In the genomic region with DNA sequence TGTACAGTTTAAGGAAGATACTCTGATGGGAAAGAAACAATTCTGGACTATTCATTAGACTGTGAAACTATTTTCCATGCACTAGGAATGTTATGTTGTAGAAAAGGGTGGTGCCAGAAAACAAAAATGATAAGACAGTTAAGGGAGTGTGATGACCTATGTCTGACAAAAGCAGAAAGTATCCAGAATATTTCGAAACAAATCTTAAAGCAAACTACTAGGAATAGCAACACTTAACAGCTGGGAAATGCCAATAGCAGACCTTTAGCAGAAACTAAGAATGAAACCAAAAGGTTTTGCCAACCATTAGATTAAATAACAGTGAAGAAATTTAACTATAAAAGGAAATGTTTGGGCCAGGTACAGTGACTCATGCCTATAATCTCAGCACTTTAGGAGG, we compare ENCODE assay signal across 21 cellular contexts. TPM values are rescaled to one million over a fixed set of nuclear protein-coding genes. Genes with fewer than 3 reads are reported as not detected.
DNase-seq lines count a peak whose midpoint lies in the region; TF ChIP-seq lines count a peak whose summit lies in the region.
"Had no signal": no experiment of that assay in that cellular context is flagged by ENCODE, and none has a peak within 500 bp of the region (broad histone marks: within the 10 kb centered on the region; RNA-seq: fewer than 3 reads in every experiment).

No MANE protein-coding gene starts in this region.

- DNase-seq in AG20443 (ENCODE audit: low spot score) = peak; percentile 43
- peak; percentile 91 for DNase-seq in NCI-H226
- DNase-seq in epithelial cell of esophagus (ENCODE audit: low read depth) = peak; percentile 32
- peak; percentile 26 for DNase-seq in myocyte (ENCODE audit: low read depth)
- no peak for DNase-seq in DMS79 (lab: John Stamatoyannopoulos, UW)
- DNase-seq in NCI-H2081 (lab: John Stamatoyannopoulos, UW) = no peak
- DNase-seq in NCI-H2107 (lab: John Stamatoyannopoulos, UW) = no peak
- DNase-seq in NCI-H1436 (lab: John Stamatoyannopoulos, UW) = no peak
- DNase-seq: activated CD4-positive, alpha-beta T cell treated with anti-CD3 and anti-CD28 coated beads for 4 hours; brain microvascular endothelial cell; Caco-2; left cardiac atrium; midbrain; MV-4-11; NCI-H187; NCI-H2227 treated with DMSO at 0.1 percent for 48 hours; OCI-M1; Right ventricle myocardium superior; stimulated activated naive CD4-positive, alpha-beta T cell had no signal

- no peak for TF ChIP-seq CTCF in epithelial cell of esophagus (IDR thresholded peaks at IDR 0.05; ENCODE audit: insufficient read depth, low read depth, low read length, missing control alignments)

- H3K4me3 ChIP-seq in epithelial cell of esophagus (ENCODE audit: low read length) = no peak overlapping the region
- H3K4me3 ChIP-seq: coronary artery, prostate gland had no signal

RNA-seq across cellular contexts. Expression of gene ARHGAP20, which starts 3.3 kb away (rescaled TPM):
- total RNA-seq in myocyte = 0.59 and 0.99 TPM in 2 replicates
- polyA plus RNA-seq in myocyte (2012) = 0.40 TPM

Comparison
In these comparisons a context has a peak if more than half of its experiments do, and no peak if none do; other contexts are left out.
1. DNase-seq: peak in AG20443 (single experiment), NCI-H226 (single experiment), epithelial cell of esophagus (single experiment) and myocyte (single experiment); none in DMS79 (single experiment), NCI-H2081 (0 of 2), NCI-H2107 (single experiment) and NCI-H1436 (single experiment).